In genomic region chr10:11253397-11254002, GRCh38 we compare ENCODE assay signal across 1 cellular context.
TF ChIP-seq lines count a peak whose summit lies in the region.

No MANE protein-coding gene starts in this region.

TF ChIP-seq in HepG2, 621 proteins besides CTCF, POLR2A, EP300 and RAD21 (continued from another document):
- TF ChIP-seq, protein P1, sequence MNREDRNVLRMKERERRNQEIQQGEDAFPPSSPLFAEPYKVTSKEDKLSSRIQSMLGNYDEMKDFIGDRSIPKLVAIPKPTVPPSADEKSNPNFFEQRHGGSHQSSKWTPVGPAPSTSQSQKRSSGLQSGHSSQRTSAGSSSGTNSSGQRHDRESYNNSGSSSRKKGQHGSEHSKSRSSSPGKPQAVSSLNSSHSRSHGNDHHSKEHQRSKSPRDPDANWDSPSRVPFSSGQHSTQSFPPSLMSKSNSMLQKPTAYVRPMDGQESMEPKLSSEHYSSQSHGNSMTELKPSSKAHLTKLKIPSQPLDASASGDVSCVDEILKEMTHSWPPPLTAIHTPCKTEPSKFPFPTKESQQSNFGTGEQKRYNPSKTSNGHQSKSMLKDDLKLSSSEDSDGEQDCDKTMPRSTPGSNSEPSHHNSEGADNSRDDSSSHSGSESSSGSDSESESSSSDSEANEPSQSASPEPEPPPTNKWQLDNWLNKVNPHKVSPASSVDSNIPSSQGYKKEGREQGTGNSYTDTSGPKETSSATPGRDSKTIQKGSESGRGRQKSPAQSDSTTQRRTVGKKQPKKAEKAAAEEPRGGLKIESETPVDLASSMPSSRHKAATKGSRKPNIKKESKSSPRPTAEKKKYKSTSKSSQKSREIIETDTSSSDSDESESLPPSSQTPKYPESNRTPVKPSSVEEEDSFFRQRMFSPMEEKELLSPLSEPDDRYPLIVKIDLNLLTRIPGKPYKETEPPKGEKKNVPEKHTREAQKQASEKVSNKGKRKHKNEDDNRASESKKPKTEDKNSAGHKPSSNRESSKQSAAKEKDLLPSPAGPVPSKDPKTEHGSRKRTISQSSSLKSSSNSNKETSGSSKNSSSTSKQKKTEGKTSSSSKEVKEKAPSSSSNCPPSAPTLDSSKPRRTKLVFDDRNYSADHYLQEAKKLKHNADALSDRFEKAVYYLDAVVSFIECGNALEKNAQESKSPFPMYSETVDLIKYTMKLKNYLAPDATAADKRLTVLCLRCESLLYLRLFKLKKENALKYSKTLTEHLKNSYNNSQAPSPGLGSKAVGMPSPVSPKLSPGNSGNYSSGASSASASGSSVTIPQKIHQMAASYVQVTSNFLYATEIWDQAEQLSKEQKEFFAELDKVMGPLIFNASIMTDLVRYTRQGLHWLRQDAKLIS (CRISPR knock-in tag; IDR thresholded peaks at IDR 0.05): no peak
- TF ChIP-seq, protein P2, sequence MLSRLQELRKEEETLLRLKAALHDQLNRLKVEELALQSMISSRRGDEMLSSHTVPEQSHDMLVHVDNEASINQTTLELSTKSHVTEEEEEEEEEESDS (CRISPR knock-in tag; IDR thresholded peaks at IDR 0.05; ENCODE audit: borderline replicate concordance): no peak
- TF ChIP-seq RBFOX2 (IDR thresholded peaks at IDR 0.05; ENCODE audit: low read depth, low read length): no peak
- TF ChIP-seq CEBPB (IDR thresholded peaks at IDR 0.05; ENCODE audit: borderline replicate concordance, low read depth, low read length): no peak
- TF ChIP-seq ZNF598 (CRISPR knock-in tag; IDR thresholded peaks at IDR 0.05; ENCODE audit: borderline replicate concordance): no peak
- TF ChIP-seq, protein P3, sequence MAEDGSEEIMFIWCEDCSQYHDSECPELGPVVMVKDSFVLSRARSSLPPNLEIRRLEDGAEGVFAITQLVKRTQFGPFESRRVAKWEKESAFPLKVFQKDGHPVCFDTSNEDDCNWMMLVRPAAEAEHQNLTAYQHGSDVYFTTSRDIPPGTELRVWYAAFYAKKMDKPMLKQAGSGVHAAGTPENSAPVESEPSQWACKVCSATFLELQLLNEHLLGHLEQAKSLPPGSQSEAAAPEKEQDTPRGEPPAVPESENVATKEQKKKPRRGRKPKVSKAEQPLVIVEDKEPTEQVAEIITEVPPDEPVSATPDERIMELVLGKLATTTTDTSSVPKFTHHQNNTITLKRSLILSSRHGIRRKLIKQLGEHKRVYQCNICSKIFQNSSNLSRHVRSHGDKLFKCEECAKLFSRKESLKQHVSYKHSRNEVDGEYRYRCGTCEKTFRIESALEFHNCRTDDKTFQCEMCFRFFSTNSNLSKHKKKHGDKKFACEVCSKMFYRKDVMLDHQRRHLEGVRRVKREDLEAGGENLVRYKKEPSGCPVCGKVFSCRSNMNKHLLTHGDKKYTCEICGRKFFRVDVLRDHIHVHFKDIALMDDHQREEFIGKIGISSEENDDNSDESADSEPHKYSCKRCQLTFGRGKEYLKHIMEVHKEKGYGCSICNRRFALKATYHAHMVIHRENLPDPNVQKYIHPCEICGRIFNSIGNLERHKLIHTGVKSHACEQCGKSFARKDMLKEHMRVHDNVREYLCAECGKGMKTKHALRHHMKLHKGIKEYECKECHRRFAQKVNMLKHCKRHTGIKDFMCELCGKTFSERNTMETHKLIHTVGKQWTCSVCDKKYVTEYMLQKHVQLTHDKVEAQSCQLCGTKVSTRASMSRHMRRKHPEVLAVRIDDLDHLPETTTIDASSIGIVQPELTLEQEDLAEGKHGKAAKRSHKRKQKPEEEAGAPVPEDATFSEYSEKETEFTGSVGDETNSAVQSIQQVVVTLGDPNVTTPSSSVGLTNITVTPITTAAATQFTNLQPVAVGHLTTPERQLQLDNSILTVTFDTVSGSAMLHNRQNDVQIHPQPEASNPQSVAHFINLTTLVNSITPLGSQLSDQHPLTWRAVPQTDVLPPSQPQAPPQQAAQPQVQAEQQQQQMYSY (CRISPR knock-in tag; IDR thresholded peaks at IDR 0.05): no peak
- no peak for TF ChIP-seq ZNF577 (CRISPR knock-in tag; IDR thresholded peaks at IDR 0.05; ENCODE audit: borderline replicate concordance, low read depth)
